ENCODE assay signal across 8 cellular contexts in genomic region chr19:16342002-16342715, GRCh38. TPM values are rescaled to one million over a fixed set of nuclear protein-coding genes. Genes with fewer than 3 reads are reported as not detected.
A peak's percentile ranks its signal among the peaks of the same experiment; 100 is the strongest.
DNase-seq lines count a peak whose midpoint lies in the region; ATAC-seq lines count a peak whose summit lies in the region.

No MANE protein-coding gene starts in this region.

- no peaks in the 10 kb centered on the region for H3K9me3 Mint-ChIP-seq in activated CD8-positive, alpha-beta memory T cell treated with anti-CD3 and anti-CD28 coated beads, Interleukin-2, amount 10 ng/mL, durations not matched to agents 7 days and 5 days (ENCODE audit: low read depth)

- CTCF ChIA-PET in activated CD8-positive, alpha-beta memory T cell treated with anti-CD3 and anti-CD28 coated beads, Interleukin-2, amount 10 ng/mL, durations not matched to agents 7 days and 5 days (lab: Charles Lee): interaction anchor here (0.8 to 31.2 kb wide), 8 partner anchors 13 to 280 kb away, joined by 3 to 449 read pairs (median 4); no protein-coding TSS in a partner anchor

- peak overlapping the region; percentile 100 for H3K27ac ChIP-seq in right cardiac atrium (ENCODE audit: low read length)

- peak overlapping the region; percentile 46 for H3K4me3 Mint-ChIP-seq in activated CD8-positive, alpha-beta memory T cell treated with anti-CD3 and anti-CD28 coated beads, Interleukin-2, amount 10 ng/mL, durations not matched to agents 7 days and 5 days

- H3K4me1 ChIP-seq in right cardiac atrium (ENCODE audit: control insufficient read depth, insufficient read depth, low read length): peaks cover 12% of the 10 kb centered on the region

- H3K9me3 ChIP-seq in right cardiac atrium (ENCODE audit: control insufficient read depth, low read length): no peaks in the 10 kb centered on the region

- WGBS in right cardiac atrium: 43% methylated on average over 10 of the region's 10 CpGs

- peak; percentile 78 to 85 for ATAC-seq in activated CD4-positive, CD25-positive, alpha-beta regulatory T cell treated with anti-CD3 and anti-CD28 coated beads, Interleukin-2, amount 50 U/mL, for 24 hours
- ATAC-seq in HG03139 (IDR thresholded peaks at IDR 0.05; ENCODE audit: unreplicated experiment) (peak; percentile 45), right cardiac atrium (peak; percentile 73 to 74)
- peak; percentile 75 for ATAC-seq in activated CD8-positive, alpha-beta memory T cell treated with anti-CD3 and anti-CD28 coated beads, Interleukin-2, amount 10 ng/mL, durations not matched to agents 7 days and 5 days

- H3K36me3 Mint-ChIP-seq in activated CD8-positive, alpha-beta memory T cell treated with anti-CD3 and anti-CD28 coated beads, Interleukin-2, amount 10 ng/mL, durations not matched to agents 7 days and 5 days: peaks cover 10% of the 10 kb centered on the region

- H3K4me1 Mint-ChIP-seq in activated CD8-positive, alpha-beta memory T cell treated with anti-CD3 and anti-CD28 coated beads, Interleukin-2, amount 10 ng/mL, durations not matched to agents 7 days and 5 days: peaks cover 62% of the 10 kb centered on the region

- H3K4me3 ChIP-seq in right cardiac atrium (ENCODE audit: low read length): no peak overlapping the region

- peaks cover 11% of the 10 kb centered on the region for H3K27me3 Mint-ChIP-seq in activated CD8-positive, alpha-beta memory T cell treated with anti-CD3 and anti-CD28 coated beads, Interleukin-2, amount 10 ng/mL, durations not matched to agents 7 days and 5 days

- intact Hi-C loops in right cardiac atrium (cut with DNase I): loop anchor here in 1 of 4 donors (5.0 kb wide), 1 partner anchor 40 kb away; no protein-coding TSS in a partner anchor

- H3K27ac Mint-ChIP-seq in activated CD8-positive, alpha-beta memory T cell treated with anti-CD3 and anti-CD28 coated beads, Interleukin-2, amount 10 ng/mL, durations not matched to agents 7 days and 5 days: peak overlapping the region; percentile 85

- DNase-seq in activated CD4-positive, CD25-positive, alpha-beta regulatory T cell treated with anti-CD3 and anti-CD28 coated beads, Interleukin-2, amount 50 U/mL, for 72 hours: no peak
- peak; percentile 89 for DNase-seq in activated CD8-positive, alpha-beta memory T cell treated with anti-CD3 and anti-CD28 coated beads, Interleukin-2, amount 10 ng/mL, durations not matched to agents 7 days and 5 days
- DNase-seq in right cardiac atrium (peak in 2 of 3 donors; percentile 43 to 66), NCI-H2227 treated with DMSO at 0.1 percent for 48 hours (lab: John Stamatoyannopoulos, UW) (no peak), NCI-H1048 (lab: John Stamatoyannopoulos, UW) (no peak)
- DNase-seq in stimulated activated CD8-positive, alpha-beta memory T cell treated with anti-CD3 and anti-CD28 coated beads, Interleukin-4, amount 100 ng/mL, for 48 hours: peak; percentile 70

- no peaks in the 10 kb centered on the region for H3K27me3 ChIP-seq in right cardiac atrium (ENCODE audit: control insufficient read depth, insufficient read depth)

RNA-seq across cellular contexts. Expression of gene KLF2, which starts 17.5 kb away (rescaled TPM):
- total RNA-seq in activated CD8-positive, alpha-beta memory T cell treated with anti-CD3 and anti-CD28 coated beads, Interleukin-2, amount 10 ng/mL, durations not matched to agents 7 days and 5 days: 100 to 1,000 TPM in 1 of 2 experiments, 10 to 100 TPM in 1; 62.1 to 124 TPM
- total RNA-seq in right cardiac atrium: 10 to 100 TPM; 53.3 to 73.5 (median 68.1) TPM
- polyA plus RNA-seq in right cardiac atrium: 30.9 TPM

Comparison
In these comparisons a context has a peak if more than half of its experiments do, and no peak if none do; other contexts are left out.
1. DNase-seq: peak in activated CD8-positive, alpha-beta memory T cell treated with anti-CD3 and anti-CD28 coated beads, Interleukin-2, amount 10 ng/mL, durations not matched to agents 7 days and 5 days (single experiment), right cardiac atrium (2 of 3) and stimulated activated CD8-positive, alpha-beta memory T cell treated with anti-CD3 and anti-CD28 coated beads, Interleukin-4, amount 100 ng/mL, for 48 hours (single experiment); none in activated CD4-positive, CD25-positive, alpha-beta regulatory T cell treated with anti-CD3 and anti-CD28 coated beads, Interleukin-2, amount 50 U/mL, for 72 hours (single experiment), NCI-H2227 treated with DMSO at 0.1 percent for 48 hours (single experiment) and NCI-H1048 (single experiment).
2. Peak in every context shown above with its lines, with median percentiles within 50 percentile points of each other: ATAC-seq.